ENCODE assay signal across 10 cellular contexts in the genomic region with DNA sequence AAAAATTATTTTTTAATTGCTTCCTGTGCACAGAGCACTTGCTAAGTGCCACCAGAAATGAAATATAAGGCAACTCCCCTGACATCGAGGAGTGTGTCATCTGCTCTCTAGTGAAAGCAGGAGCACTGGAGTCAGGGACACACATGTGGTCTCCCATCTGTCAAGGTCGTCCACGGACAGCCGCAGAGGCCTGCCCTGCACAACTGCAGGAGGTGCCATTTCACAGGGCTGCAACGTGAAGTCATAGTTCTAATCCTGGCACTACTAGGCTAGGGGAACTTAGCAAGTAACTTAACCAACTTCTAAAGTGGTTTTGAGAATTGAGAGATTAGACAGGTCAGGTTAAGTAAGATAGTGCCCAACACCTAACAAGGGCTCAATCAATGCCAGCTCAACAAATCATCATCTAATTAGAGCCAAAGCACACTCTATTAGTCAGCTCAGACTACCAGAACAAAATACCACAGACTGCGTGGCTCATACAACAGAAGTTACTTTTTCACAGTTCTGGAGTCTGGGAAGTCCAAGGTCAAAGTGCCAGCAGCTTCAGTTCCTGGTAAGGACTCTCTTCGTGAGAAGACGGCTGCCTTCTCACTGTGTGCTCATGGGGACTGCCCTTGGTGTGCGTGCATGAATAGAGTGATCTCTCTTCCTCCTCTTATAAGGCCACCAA. TPM values are rescaled to one million over a fixed set of nuclear protein-coding genes. Genes with fewer than 3 reads are reported as not detected.
DNase-seq lines count a peak whose midpoint lies in the region; ATAC-seq, FAIRE-seq and TF ChIP-seq lines count a peak whose summit lies in the region.
"Had no signal": no experiment of that assay in that cellular context is flagged by ENCODE, and none has a peak within 500 bp of the region (broad histone marks: within the 10 kb centered on the region; RNA-seq: fewer than 3 reads in every experiment).

No MANE protein-coding gene starts in this region.

- no peak overlapping the region for H2AK9ac ChIP-seq in IMR-90 (replicated peaks; ENCODE audit: low read depth, low read length, poor library complexity)

- H4K91ac ChIP-seq in IMR-90 (ENCODE audit: insufficient read depth, low read depth, low read length): no peak overlapping the region

- peak overlapping the region; percentile 24; the same call in 1 of the 2 replicates for H3K4ac ChIP-seq in IMR-90 (ENCODE audit: low read depth, low read length)

- no peak for FAIRE-seq in endothelial cell of umbilical vein (lab: Jason Lieb, UNC)

- H3K18ac ChIP-seq in IMR-90 (ENCODE audit: low read depth, low read length): no peak overlapping the region

- CTCF ChIA-PET in IMR-90 (lab: Yijun Ruan, JAX) (no interaction called here), endothelial cell of umbilical vein (lab: Charles Lee) (no interaction called here)

- H2BK20ac ChIP-seq in IMR-90 (ENCODE audit: low read depth, low read length): no peak overlapping the region

- H2BK15ac ChIP-seq in IMR-90 (ENCODE audit: low read depth, low read length): no peak overlapping the region

- no peak overlapping the region; a peak in 1 of 4 replicates for H4K8ac ChIP-seq in IMR-90 (ENCODE audit: low read depth in 2 of 2, low read length in 2 of 2)

- H3K56ac ChIP-seq in IMR-90 (ENCODE audit: extremely low read depth, insufficient read depth, low read length): no peak overlapping the region

- H2AFZ ChIP-seq in IMR-90 (replicated peaks; ENCODE audit: low read length, poor library complexity) (no peak overlapping the region), endothelial cell of umbilical vein (ENCODE audit: low read depth, low read length) (no peak overlapping the region)

- peak overlapping the region; percentile 73 for H3K23ac ChIP-seq in IMR-90 (ENCODE audit: low read depth, low read length)

- H3K9ac ChIP-seq in IMR-90 (ENCODE audit: low read depth, low read length): no peak overlapping the region
- no peak overlapping the region for H3K9ac ChIP-seq in endothelial cell of umbilical vein (replicated peaks; ENCODE audit: extremely low read depth, insufficient read depth, low read length)

- ATAC-seq in IMR-90 (ENCODE audit: low read depth): peak; percentile 50

- intact Hi-C loops in IMR-90 (cut with micrococcal nuclease) (loop anchor here (5.0 kb wide), 1 partner anchor 84 kb away; no protein-coding TSS in a partner anchor), endothelial cell of umbilical vein (cut with micrococcal nuclease) (no loop called here)

- dilution Hi-C loops in IMR-90 (cut with HindIII; ENCODE audit: low sequenced_read_pairs, unreplicated experiment): no loop called here
- dilution Hi-C loops in endothelial cell of umbilical vein (cut with MboI; ENCODE audit: extremely low pct_ligation_motif_present, low sequenced_read_pairs): no loop called here

- H3K27me3 Mint-ChIP-seq in nephron (ENCODE audit: low read depth): no peaks in the 10 kb centered on the region

- no peaks in the 10 kb centered on the region for H3K27me3 ChIP-seq in IMR-90 (ENCODE audit: control insufficient read depth, insufficient read depth, low read length)
- H3K27me3 ChIP-seq in endothelial cell of umbilical vein (ENCODE audit: control insufficient read depth in 2 of 2, insufficient read depth in 2 of 2, low read length in 2 of 2): no peaks in the 10 kb centered on the region
- H3K27me3 ChIP-seq: colonic mucosa had no signal

- H3K4me3 Mint-ChIP-seq in nephron: no peak overlapping the region

- H3K9me3 ChIP-seq in IMR-90 (ENCODE audit: control insufficient read depth, insufficient read depth, low read length) (no peaks in the 10 kb centered on the region), endothelial cell of umbilical vein (replicated peaks; ENCODE audit: control insufficient read depth, insufficient read depth, low read length) (no peaks in the 10 kb centered on the region)
- H3K9me3 ChIP-seq: colonic mucosa had no signal

- H4K5ac ChIP-seq in IMR-90 (ENCODE audit: low read depth, low read length): no peak overlapping the region

- TF ChIP-seq POLR2A in IMR-90 (IDR thresholded peaks at IDR 0.05; ENCODE audit: low read depth, low read length): no peak
- no peak for TF ChIP-seq POLR2A in endothelial cell of umbilical vein (IDR thresholded peaks at IDR 0.05; ENCODE audit: low read depth, low read length)

- POLR2A ChIA-PET in IMR-90 (lab: Charles Lee; ENCODE audit: unreplicated experiment): no interaction called here
- POLR2A ChIA-PET in endothelial cell of umbilical vein (lab: Charles Lee): interaction anchor here (0.6 kb wide), 1 partner anchor 63 kb away, joined by 7 read pairs; no protein-coding TSS in a partner anchor

- H3K9me3 Mint-ChIP-seq in nephron: peaks cover 7% of the 10 kb centered on the region

- H3K4me1 Mint-ChIP-seq in nephron: peaks cover 36% of the 10 kb centered on the region

- H3K79me1 ChIP-seq in IMR-90 (ENCODE audit: low read depth in 1 of 2, low read length in 2 of 2): peaks cover 51 to 92% of the 10 kb centered on the region in 2 experiments

- H3K9me1 ChIP-seq in IMR-90 (ENCODE audit: insufficient read depth, low read length) (peaks cover 34% of the 10 kb centered on the region), endothelial cell of umbilical vein (replicated peaks; ENCODE audit: control insufficient read depth, extremely low read depth, insufficient read depth, low read length) (no peaks in the 10 kb centered on the region)

- peaks cover 2% of the 10 kb centered on the region; the same call in 1 of the 2 replicates for H3K36me3 ChIP-seq in IMR-90 (ENCODE audit: control insufficient read depth, insufficient read depth, low read length)
- H3K36me3 ChIP-seq in endothelial cell of umbilical vein (ENCODE audit: control insufficient read depth in 2 of 2, extremely low read depth in 1 of 2, insufficient read depth in 2 of 2, low read length in 2 of 2): no peaks in the 10 kb centered on the region
- H3K36me3 ChIP-seq: colonic mucosa had no signal

- WGBS in IMR-90 (ENCODE audit: extremely low coverage in 2 of 2, insufficient read length in 1 of 2), 2 experiments: 33% methylated on average over 4 of the region's 9 CpGs; no CpG with 5 or more reads in 1 of the 2 experiments

- no TSS peak for BruUV-seq in IMR-90 (replicated peaks; lab: Mats Ljungman, UMichigan)
- no TSS peak for BruUV-seq in endothelial cell of umbilical vein (replicated peaks; lab: Mats Ljungman, UMichigan)

- no peak overlapping the region for H3K27ac ChIP-seq in IMR-90 (ENCODE audit: insufficient read depth, low read length)
- no peak overlapping the region for H3K27ac ChIP-seq in endothelial cell of umbilical vein (ENCODE audit: insufficient read depth, low read depth, low read length)
- H3K27ac ChIP-seq: colonic mucosa had no signal

- H3K4me1 ChIP-seq in IMR-90 (ENCODE audit: control insufficient read depth, insufficient read depth, low read length) (peaks cover 4% of the 10 kb centered on the region), endothelial cell of umbilical vein (ENCODE audit: control insufficient read depth, extremely low read depth, insufficient read depth, low read length) (no peaks in the 10 kb centered on the region)
- H3K4me1 ChIP-seq: colonic mucosa had no signal

- H3K4me2 ChIP-seq in IMR-90 (ENCODE audit: low read depth, low read length) (no peak overlapping the region), endothelial cell of umbilical vein (ENCODE audit: insufficient read depth, low read length) (no peak overlapping the region)

- H4K20me1 ChIP-seq in IMR-90 (ENCODE audit: insufficient read depth, low read length) (peaks cover 63% of the 10 kb centered on the region), endothelial cell of umbilical vein (replicated peaks; ENCODE audit: control insufficient read depth, extremely low read depth, insufficient read depth, low read length) (no peaks in the 10 kb centered on the region)

- in situ Hi-C loops in IMR-90 (cut with MboI; ENCODE audit: low sequenced_read_pairs): no loop called here

- no peak for TF ChIP-seq CTCF in IMR-90 (conservative IDR thresholded peaks at IDR 0.05; ENCODE audit: low read depth, low read length)
- TF ChIP-seq CTCF in endothelial cell of umbilical vein (IDR thresholded peaks at IDR 0.05; ENCODE audit: extremely low read depth in 1 of 2, insufficient read depth in 1 of 2, low read depth in 1 of 2, low read length in 2 of 2): no peak
- TF ChIP-seq CTCF in nephron (IDR thresholded peaks at IDR 0.05; ENCODE audit: unreplicated experiment in 3 of 3): no peak

- H2BK5ac ChIP-seq in IMR-90 (ENCODE audit: low read depth, low read length, poor library complexity, severe bottlenecking): no peak overlapping the region

- peaks cover 15% of the 10 kb centered on the region for H3K36me3 Mint-ChIP-seq in nephron (ENCODE audit: low read depth)

- H3K4me3 ChIP-seq in GM08714 (ENCODE audit: low read length) (peak overlapping the region; percentile 41; the same call in 1 of the 2 replicates), IMR-90 (ENCODE audit: insufficient read depth, low read depth, low read length) (no peak overlapping the region), endothelial cell of umbilical vein (replicated peaks in 1 of 3; ENCODE audit: insufficient read depth in 1 of 3, low read depth in 1 of 3, low read length in 3 of 3) (no peak overlapping the region)
- H3K4me3 ChIP-seq: colonic mucosa had no signal

- H2AK5ac ChIP-seq in IMR-90 (ENCODE audit: low read depth, low read length): peak overlapping the region; percentile 26; the same call in 1 of the 2 replicates

- peak overlapping the region in 2 of 3 experiments; percentile 72 to 88 for H3K27ac Mint-ChIP-seq in nephron

- DNase-seq in IMR-90 (peak; percentile 22), endothelial cell of umbilical vein (ENCODE audit: low read depth, low spot score) (peak; percentile 12), MV-4-11 (lab: John Stamatoyannopoulos, UW) (no peak), HuH-7.5 (ENCODE audit: low spot score) (no peak), medulla oblongata (ENCODE audit: extremely low spot score) (no peak), GM03348 (ENCODE audit: low spot score) (no peak)
- DNase-seq: colonic mucosa, NCI-H1436 had no signal

- H2BK120ac ChIP-seq in IMR-90 (ENCODE audit: low read depth, low read length): no peak overlapping the region

- no peaks in the 10 kb centered on the region for H3K79me2 ChIP-seq in endothelial cell of umbilical vein (ENCODE audit: control insufficient read depth, insufficient read depth, low read length)

- TF ChIP-seq RAD21 in IMR-90 (IDR thresholded peaks at IDR 0.05; ENCODE audit: low read length): no peak

- no peak overlapping the region for H3K14ac ChIP-seq in IMR-90 (replicated peaks; ENCODE audit: low read depth, low read length)

RNA-seq across cellular contexts. Expression of gene FOXN3, which starts 30.7 kb away (rescaled TPM):
- 32.5 and 33.7 TPM in 2 replicates for total RNA-seq in IMR-90 (2012; rRNA removed)
- polyA plus RNA-seq in IMR-90 (2012; rRNA removed): 22.6 and 23.5 TPM in 2 replicates
- 13.7 and 16.8 TPM in 2 replicates for polyA plus RNA-seq in IMR-90 (2012; cell fraction: cytosol; rRNA removed)
- polyA plus RNA-seq in IMR-90 (2012; cell fraction: nucleus; rRNA removed; ENCODE audit: low replicate concordance): 13.3 and 17.3 TPM in 2 replicates
- 41.8 and 44.7 TPM in 2 replicates for total RNA-seq in endothelial cell of umbilical vein
- polyA plus RNA-seq in endothelial cell of umbilical vein: 16.7 and 16.9 TPM in 2 replicates
- polyA plus RNA-seq in endothelial cell of umbilical vein (2011; cell fraction: cytosol; rRNA removed): 18.5 and 19.6 TPM in 2 replicates
- 19.9 and 23.8 TPM in 2 replicates for polyA plus RNA-seq in endothelial cell of umbilical vein (2011; cell fraction: nucleus; rRNA removed)
- 26.9 and 29.9 TPM in 2 replicates for polyA plus RNA-seq in endothelial cell of umbilical vein (2012)
- polyA minus RNA-seq in endothelial cell of umbilical vein: 67.6 and 73.4 TPM in 2 replicates
- 9.5 TPM for polyA minus RNA-seq in endothelial cell of umbilical vein (2011; cell fraction: cytosol; rRNA and poly(A)+ RNA removed)
- polyA minus RNA-seq in endothelial cell of umbilical vein (2011; cell fraction: nucleus; rRNA and poly(A)+ RNA removed): 82.7 and 114 TPM in 2 replicates

Comparison
In these comparisons a context has a peak if more than half of its experiments do, and no peak if none do; other contexts are left out.
1. DNase-seq: peak in IMR-90 (single experiment) and endothelial cell of umbilical vein (single experiment); none in MV-4-11 (single experiment), HuH-7.5 (single experiment), medulla oblongata (single experiment) and GM03348 (single experiment).